37 cellular contexts compared by ENCODE assay signal in the genomic region with DNA sequence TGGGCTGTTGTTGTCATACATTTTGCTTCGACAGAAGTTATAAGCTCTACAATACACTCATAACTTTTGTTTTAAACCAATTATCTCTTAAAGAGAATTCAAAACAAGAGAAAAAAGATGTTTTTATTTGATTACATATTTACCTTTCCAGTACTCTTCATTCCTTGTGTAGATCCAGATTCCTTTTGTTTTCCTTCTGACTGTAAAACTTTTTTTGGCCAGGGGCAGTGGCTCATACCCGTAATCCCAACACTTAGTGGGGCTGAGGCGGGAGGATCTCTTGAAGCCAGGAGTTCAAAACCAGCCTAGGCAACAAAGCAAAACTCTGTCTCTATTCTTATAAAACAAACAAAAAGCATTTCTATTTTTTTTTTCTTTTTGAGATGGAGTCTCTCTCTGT.
"Had no signal": no experiment of that assay in that cellular context is flagged by ENCODE, and none has a peak within 500 bp of the region (broad histone marks: within the 10 kb centered on the region; RNA-seq: fewer than 3 reads in every experiment).

No MANE protein-coding gene starts in this region.

- H3K4me1 ChIP-seq: adrenal gland, ascending aorta, body of pancreas, breast epithelium had no signal

- H3K36me3 ChIP-seq: adrenal gland, brain microvascular endothelial cell, breast epithelium, cardiac muscle cell had no signal

- H3K27me3 Mint-ChIP-seq: activated naive CD4-positive, alpha-beta T cell treated with anti-CD3 and anti-CD28 coated beads, Interleukin-2, amount 10 ng/mL, durations not matched to agents 7 days and 5 days; activated naive CD4-positive, alpha-beta T cell treated with anti-CD3 and anti-CD28 coated beads, Interleukin-2, amount 50 U/mL, for 24 hours; activated naive CD8-positive, alpha-beta T cell; activated naive CD8-positive, alpha-beta T cell treated with anti-CD3 and anti-CD28 coated beads for 36 hours; activated naive CD8-positive, alpha-beta T cell treated with anti-CD3 and anti-CD28 coated beads, Interleukin-2, amount 10 ng/mL, durations not matched to agents 7 days and 5 days; activated naive CD8-positive, alpha-beta T cell treated with anti-CD3 and anti-CD28 coated beads, Interleukin-2, amount 50 U/mL, for 24 hours; activated T-cell treated with anti-CD3 and anti-CD28 coated beads, Interleukin-2, amount 50 U/mL, for 24 hours; activated T-helper 17 cell treated with anti-CD3 and anti-CD28 coated beads, Interleukin-2, amount 50 U/mL, for 72 hours; brain; central memory CD8-positive, alpha-beta T cell had no signal

- H3K9me3 Mint-ChIP-seq: central memory CD8-positive, alpha-beta T cell had no signal

- H3K27ac ChIP-seq: adrenal gland, ascending aorta, body of pancreas, brain microvascular endothelial cell, breast epithelium, cardiac muscle cell had no signal

- H3K27me3 ChIP-seq: adrenal gland, ascending aorta, body of pancreas, brain microvascular endothelial cell, breast epithelium, cardiac muscle cell had no signal

- ATAC-seq: activated naive CD4-positive, alpha-beta T cell treated with anti-CD3 and anti-CD28 coated beads, Interleukin-2, amount 50 U/mL, for 72 hours; activated naive CD8-positive, alpha-beta T cell treated with anti-CD3 and anti-CD28 coated beads, Interleukin-2, amount 50 U/mL, for 24 hours; activated T-cell treated with anti-CD3 and anti-CD28 coated beads, Interleukin-2, amount 50 U/mL, for 4 hours; activated T-cell treated with anti-CD3 and anti-CD28 coated beads, Interleukin-2, amount 50 U/mL, for 72 hours; activated T-helper 17 cell treated with anti-CD3 and anti-CD28 coated beads, Interleukin-2, amount 50 U/mL, for 72 hours; body of pancreas had no signal

- DNase-seq: activated effector memory CD4-positive, alpha-beta T cell treated with anti-CD3 and anti-CD28 coated beads, Interleukin-2, amount 50 U/mL, for 16 hours; activated effector memory CD4-positive, alpha-beta T cell treated with Interleukin-2 at 50 U/mL for 16 hours; activated gamma-delta T cell; activated gamma-delta T cell treated with Interleukin-2 at 50 U/mL for 16 hours; activated naive CD4-positive, alpha-beta T cell; activated naive CD4-positive, alpha-beta T cell treated with anti-CD3 and anti-CD28 coated beads for 36 hours; activated naive CD4-positive, alpha-beta T cell treated with anti-CD3 and anti-CD28 coated beads, Interleukin-2, amount 10 ng/mL, durations not matched to agents 7 days and 5 days; activated naive CD4-positive, alpha-beta T cell treated with anti-CD3 and anti-CD28 coated beads, Interleukin-2, amount 50 U/mL, for 16 hours; activated naive CD4-positive, alpha-beta T cell treated with Interleukin-2 at 50 U/mL for 16 hours; activated naive CD8-positive, alpha-beta T cell treated with anti-CD3 and anti-CD28 coated beads for 36 hours; activated naive CD8-positive, alpha-beta T cell treated with anti-CD3 and anti-CD28 coated beads, Interleukin-2, amount 10 ng/mL, durations not matched to agents 7 days and 5 days; activated naive CD8-positive, alpha-beta T cell treated with anti-CD3 and anti-CD28 coated beads, Interleukin-2, amount 50 U/mL, for 24 hours; activated T-cell treated with anti-CD3 and anti-CD28 coated beads, Interleukin-2, amount 50 U/mL, for 24 hours; activated T-cell treated with anti-CD3 and anti-CD28 coated beads, Interleukin-2, amount 50 U/mL, for 4 hours; activated T-cell treated with anti-CD3 and anti-CD28 coated beads, Interleukin-2, amount 50 U/mL, for 48 hours; activated T-cell treated with anti-CD3 and anti-CD28 coated beads, Interleukin-2, amount 50 U/mL, for 72 hours; adrenal gland; amniotic stem cell; amygdala; anterior cingulate cortex; aorta; body of pancreas; brain microvascular endothelial cell; caudate nucleus; central memory CD4-positive, alpha-beta T cell; cerebellar nuclear complex had no signal

- H3K4me3 ChIP-seq: adrenal gland, ascending aorta, body of pancreas, breast epithelium, cardiac muscle cell had no signal

- H3K4me1 Mint-ChIP-seq: activated naive CD8-positive, alpha-beta T cell treated with anti-CD3 and anti-CD28 coated beads, Interleukin-2, amount 50 U/mL, for 24 hours; brain had no signal

- H3K4me3 Mint-ChIP-seq: activated naive CD4-positive, alpha-beta T cell treated with anti-CD3 and anti-CD28 coated beads for 36 hours; activated naive CD4-positive, alpha-beta T cell treated with anti-CD3 and anti-CD28 coated beads, Interleukin-2, amount 10 ng/mL, durations not matched to agents 7 days and 5 days; activated naive CD4-positive, alpha-beta T cell treated with anti-CD3 and anti-CD28 coated beads, Interleukin-2, amount 50 U/mL, for 24 hours; activated naive CD8-positive, alpha-beta T cell; activated naive CD8-positive, alpha-beta T cell treated with anti-CD3 and anti-CD28 coated beads for 36 hours; activated naive CD8-positive, alpha-beta T cell treated with anti-CD3 and anti-CD28 coated beads, Interleukin-2, amount 10 ng/mL, durations not matched to agents 7 days and 5 days; activated naive CD8-positive, alpha-beta T cell treated with anti-CD3 and anti-CD28 coated beads, Interleukin-2, amount 50 U/mL, for 24 hours; activated T-cell treated with anti-CD3 and anti-CD28 coated beads, Interleukin-2, amount 50 U/mL, for 24 hours; activated T-cell treated with anti-CD3 and anti-CD28 coated beads, Interleukin-2, amount 50 U/mL, for 4 hours; activated T-cell treated with anti-CD3 and anti-CD28 coated beads, Interleukin-2, amount 50 U/mL, for 72 hours; activated T-helper 1 cell treated with anti-CD3 and anti-CD28 coated beads, Interleukin-12 subunit alpha, Interleukin-12 subunit beta, Interleukin-2, Interleukin-4 antibody, amounts not matched to agents 30 ng/mL and 10 ng/mL and 1 ng/mL, durations not matched to agents 14 hours and 24 hours and 36 hours; activated T-helper 17 cell treated with anti-CD3 and anti-CD28 coated beads, Interleukin-2, amount 50 U/mL, for 72 hours; brain; central memory CD8-positive, alpha-beta T cell had no signal

- H3K27ac Mint-ChIP-seq: activated naive CD4-positive, alpha-beta T cell treated with anti-CD3 and anti-CD28 coated beads for 36 hours; activated naive CD4-positive, alpha-beta T cell treated with anti-CD3 and anti-CD28 coated beads, Interleukin-2, amount 10 ng/mL, durations not matched to agents 7 days and 5 days; activated naive CD4-positive, alpha-beta T cell treated with anti-CD3 and anti-CD28 coated beads, Interleukin-2, amount 50 U/mL, for 24 hours; activated naive CD8-positive, alpha-beta T cell; activated naive CD8-positive, alpha-beta T cell treated with anti-CD3 and anti-CD28 coated beads for 36 hours; activated naive CD8-positive, alpha-beta T cell treated with anti-CD3 and anti-CD28 coated beads, Interleukin-2, amount 10 ng/mL, durations not matched to agents 7 days and 5 days; activated naive CD8-positive, alpha-beta T cell treated with anti-CD3 and anti-CD28 coated beads, Interleukin-2, amount 50 U/mL, for 24 hours; activated T-cell treated with anti-CD3 and anti-CD28 coated beads, Interleukin-2, amount 50 U/mL, for 24 hours; activated T-cell treated with anti-CD3 and anti-CD28 coated beads, Interleukin-2, amount 50 U/mL, for 72 hours; activated T-helper 1 cell treated with anti-CD3 and anti-CD28 coated beads, Interleukin-12 subunit alpha, Interleukin-12 subunit beta, Interleukin-2, Interleukin-4 antibody, amounts not matched to agents 30 ng/mL and 10 ng/mL and 1 ng/mL, durations not matched to agents 14 hours and 24 hours and 36 hours; activated T-helper 17 cell treated with anti-CD3 and anti-CD28 coated beads, Interleukin-2, amount 50 U/mL, for 72 hours; activated T-helper 2 cell treated with anti-CD3 and anti-CD28 coated beads, Interferon-gamma antibody, Interleukin-2, Interleukin-4, amounts not matched to agents 10 μg/mL and 5 μg/mL and 100 μg/mL, durations not matched to agents 14 hours and 24 hours and 36 hours; brain had no signal
